ENCODE assay signal across 25 cellular contexts in the genomic region with DNA sequence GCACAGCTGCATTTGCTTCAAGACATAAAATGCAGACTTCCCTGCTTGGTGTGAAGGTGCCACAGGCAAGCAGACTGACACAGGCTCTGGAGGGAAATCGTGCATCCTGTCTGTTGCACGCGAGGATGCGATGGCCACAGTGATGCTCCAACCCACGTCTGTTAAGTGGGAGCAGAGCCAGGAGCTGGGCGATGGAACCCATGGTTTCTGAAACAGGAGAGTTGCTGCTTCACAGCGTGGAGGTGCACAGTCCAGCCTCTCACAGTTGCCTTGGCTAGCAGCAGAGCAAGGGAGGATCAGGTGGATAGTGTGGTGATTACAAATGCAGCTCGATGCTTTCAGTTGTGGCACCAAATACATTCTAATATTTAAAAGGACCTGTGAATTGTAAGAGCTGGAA.
"Had no signal": no experiment of that assay in that cellular context is flagged by ENCODE, and none has a peak within 500 bp of the region (broad histone marks: within the 10 kb centered on the region; RNA-seq: fewer than 3 reads in every experiment).

No MANE protein-coding gene starts in this region.

- H3K27me3 ChIP-seq: sigmoid colon, testis, vagina had no signal

- ATAC-seq: activated CD4-positive, alpha-beta T cell treated with anti-CD3 and anti-CD28 coated beads for 36 hours; activated T-cell treated with anti-CD3 and anti-CD28 coated beads, Interleukin-2, amount 50 U/mL, for 72 hours; left lobe of liver; stimulated activated naive B cell treated with anti-CD40 and anti-IgM and Interleukin-4, amounts not matched to agents 10 μg/mL and 1 μg/mL and 100 μg/mL, for 72 hours had no signal

- H3K9me3 Mint-ChIP-seq: WTC11 had no signal

- DNase-seq: activated CD4-positive, alpha-beta T cell treated with anti-CD3 and anti-CD28 coated beads for 36 hours; activated CD4-positive, alpha-beta T cell treated with anti-CD3 and anti-CD28 coated beads, Interleukin-2, amount 50 U/mL, for 4 hours; activated effector memory CD4-positive, alpha-beta T cell treated with Interleukin-2 at 50 U/mL for 16 hours; activated naive CD4-positive, alpha-beta T cell treated with anti-CD3 and anti-CD28 coated beads for 36 hours; activated naive CD8-positive, alpha-beta T cell treated with anti-CD3 and anti-CD28 coated beads, Interleukin-2, amount 10 ng/mL, durations not matched to agents 7 days and 5 days; activated T-cell treated with anti-CD3 and anti-CD28 coated beads, Interleukin-2, amount 50 U/mL, for 72 hours; amniotic stem cell; cerebellar nuclear complex; cortex of kidney; heart left ventricle; naive B cell; occipital lobe; sigmoid colon; stimulated activated CD4-positive, alpha-beta T cell treated with anti-CD3 and anti-CD28 coated beads, Interleukin-15, amount 100 ng/mL, for 24 hours; stimulated activated CD8-positive, alpha-beta memory T cell treated with anti-CD3 and anti-CD28 coated beads, Interleukin-4, amount 100 ng/mL, for 48 hours; stimulated activated naive B cell treated with anti-CD40 and anti-IgM and Interleukin-4, amounts not matched to agents 10 μg/mL and 1 μg/mL and 100 μg/mL, for 72 hours; testis; trophoblast cell had no signal

- H3K4me3 Mint-ChIP-seq: activated CD4-positive, alpha-beta T cell treated with anti-CD3 and anti-CD28 coated beads for 36 hours; activated naive CD4-positive, alpha-beta T cell treated with anti-CD3 and anti-CD28 coated beads for 36 hours; activated naive CD8-positive, alpha-beta T cell treated with anti-CD3 and anti-CD28 coated beads, Interleukin-2, amount 10 ng/mL, durations not matched to agents 7 days and 5 days; activated T-cell treated with anti-CD3 and anti-CD28 coated beads, Interleukin-2, amount 50 U/mL, for 72 hours; neural crest cell; stimulated activated naive B cell treated with anti-CD40 and anti-IgM and Interleukin-4, amounts not matched to agents 10 μg/mL and 1 μg/mL and 100 μg/mL, for 72 hours; WTC11 had no signal

- H3K4me3 ChIP-seq: heart left ventricle, lung, sigmoid colon, smooth muscle cell, testis, vagina had no signal

- H3K36me3 Mint-ChIP-seq: activated naive CD8-positive, alpha-beta T cell treated with anti-CD3 and anti-CD28 coated beads, Interleukin-2, amount 10 ng/mL, durations not matched to agents 7 days and 5 days; WTC11 had no signal

- H3K4me1 ChIP-seq: heart left ventricle, sigmoid colon, testis, vagina had no signal

- H3K4me1 Mint-ChIP-seq: naive B cell had no signal

- H3K27ac ChIP-seq: epithelial cell of prostate, heart left ventricle, sigmoid colon, testis, vagina had no signal

- H3K36me3 ChIP-seq: heart left ventricle, sigmoid colon, vagina had no signal

- H3K27ac Mint-ChIP-seq: activated CD4-positive, alpha-beta T cell treated with anti-CD3 and anti-CD28 coated beads for 36 hours; activated naive CD4-positive, alpha-beta T cell treated with anti-CD3 and anti-CD28 coated beads for 36 hours; activated naive CD8-positive, alpha-beta T cell treated with anti-CD3 and anti-CD28 coated beads, Interleukin-2, amount 10 ng/mL, durations not matched to agents 7 days and 5 days; activated T-cell treated with anti-CD3 and anti-CD28 coated beads, Interleukin-2, amount 50 U/mL, for 72 hours; naive B cell; stimulated activated naive B cell treated with anti-CD40 and anti-IgM and Interleukin-4, amounts not matched to agents 10 μg/mL and 1 μg/mL and 100 μg/mL, for 72 hours; WTC11 had no signal

- H3K9me3 ChIP-seq: sigmoid colon, testis, vagina had no signal
